27 cellular contexts compared by ENCODE assay signal in genomic region chr5:5798041-5798827, GRCh38.
"Had no signal": no experiment of that assay in that cellular context is flagged by ENCODE, and none has a peak within 500 bp of the region (broad histone marks: within the 10 kb centered on the region; RNA-seq: fewer than 3 reads in every experiment).

No MANE protein-coding gene starts in this region.

- H3K4me1 Mint-ChIP-seq: activated CD4-positive, alpha-beta T cell treated with anti-CD3 and anti-CD28 coated beads for 36 hours; activated CD4-positive, alpha-beta T cell treated with anti-CD3 and anti-CD28 coated beads, Interleukin-2, amount 10 ng/mL, durations not matched to agents 7 days and 5 days; activated naive CD4-positive, alpha-beta T cell treated with anti-CD3 and anti-CD28 coated beads, Interleukin-2, amount 50 U/mL, for 24 hours; central memory CD8-positive, alpha-beta T cell had no signal

- ATAC-seq: activated CD4-positive, alpha-beta T cell treated with anti-CD3 and anti-CD28 coated beads for 36 hours; activated CD4-positive, CD25-positive, alpha-beta regulatory T cell treated with anti-CD3 and anti-CD28 coated beads, Interleukin-2, amount 50 U/mL, for 24 hours; activated CD8-positive, alpha-beta T cell treated with anti-CD3 and anti-CD28 coated beads, Interleukin-2, amount 10 ng/mL, durations not matched to agents 7 days and 5 days; WTC11 had no signal

- H3K36me3 Mint-ChIP-seq: activated naive CD4-positive, alpha-beta T cell treated with anti-CD3 and anti-CD28 coated beads, Interleukin-2, amount 50 U/mL, for 24 hours; activated naive CD8-positive, alpha-beta T cell treated with anti-CD3 and anti-CD28 coated beads, Interleukin-2, amount 10 ng/mL, durations not matched to agents 7 days and 5 days; WTC11 had no signal

- H3K27ac Mint-ChIP-seq: activated CD4-positive, alpha-beta T cell treated with anti-CD3 and anti-CD28 coated beads for 36 hours; activated CD4-positive, alpha-beta T cell treated with anti-CD3 and anti-CD28 coated beads, Interleukin-2, amount 10 ng/mL, durations not matched to agents 7 days and 5 days; activated CD8-positive, alpha-beta T cell treated with anti-CD3 and anti-CD28 coated beads, Interleukin-2, amount 10 ng/mL, durations not matched to agents 7 days and 5 days; activated naive CD4-positive, alpha-beta T cell treated with anti-CD3 and anti-CD28 coated beads, Interleukin-2, amount 50 U/mL, for 24 hours; activated naive CD8-positive, alpha-beta T cell treated with anti-CD3 and anti-CD28 coated beads, Interleukin-2, amount 10 ng/mL, durations not matched to agents 7 days and 5 days; activated T-cell treated with anti-CD3 and anti-CD28 coated beads, Interleukin-2, amount 50 U/mL, for 24 hours; activated T-helper 2 cell treated with anti-CD3 and anti-CD28 coated beads, Interferon-gamma antibody, Interleukin-2, Interleukin-4, amounts not matched to agents 10 μg/mL and 5 μg/mL and 100 μg/mL, durations not matched to agents 14 hours and 24 hours and 36 hours; T-helper 1 cell treated with Interleukin-12 subunit alpha and Interleukin-12 subunit beta and Interleukin-4 antibody, amounts not matched to agents 30 μg/mL and 1 μg/mL, for 36 hours; T-helper 2 cell treated with Interferon-gamma antibody and Interleukin-4, amounts not matched to agents 5 μg/mL and 100 μg/mL, for 36 hours; WTC11 had no signal

- H3K27me3 Mint-ChIP-seq: activated CD4-positive, alpha-beta T cell treated with anti-CD3 and anti-CD28 coated beads for 36 hours; activated CD4-positive, alpha-beta T cell treated with anti-CD3 and anti-CD28 coated beads, Interleukin-2, amount 10 ng/mL, durations not matched to agents 7 days and 5 days; activated naive CD8-positive, alpha-beta T cell treated with anti-CD3 and anti-CD28 coated beads, Interleukin-2, amount 10 ng/mL, durations not matched to agents 7 days and 5 days; activated T-cell treated with anti-CD3 and anti-CD28 coated beads, Interleukin-2, amount 50 U/mL, for 24 hours had no signal

- H3K9me3 Mint-ChIP-seq: activated CD4-positive, alpha-beta T cell treated with anti-CD3 and anti-CD28 coated beads, Interleukin-2, amount 10 ng/mL, durations not matched to agents 7 days and 5 days; activated naive CD4-positive, alpha-beta T cell treated with anti-CD3 and anti-CD28 coated beads, Interleukin-2, amount 50 U/mL, for 24 hours; activated naive CD8-positive, alpha-beta T cell treated with anti-CD3 and anti-CD28 coated beads, Interleukin-2, amount 10 ng/mL, durations not matched to agents 7 days and 5 days; activated T-cell treated with anti-CD3 and anti-CD28 coated beads, Interleukin-2, amount 50 U/mL, for 24 hours; activated T-helper 2 cell treated with anti-CD3 and anti-CD28 coated beads, Interferon-gamma antibody, Interleukin-2, Interleukin-4, amounts not matched to agents 10 μg/mL and 5 μg/mL and 100 μg/mL, durations not matched to agents 14 hours and 24 hours and 36 hours; T-helper 1 cell treated with Interleukin-12 subunit alpha and Interleukin-12 subunit beta and Interleukin-4 antibody, amounts not matched to agents 30 μg/mL and 1 μg/mL, for 36 hours; T-helper 2 cell treated with Interferon-gamma antibody and Interleukin-4, amounts not matched to agents 5 μg/mL and 100 μg/mL, for 36 hours; WTC11 had no signal

- DNase-seq: activated CD4-positive, alpha-beta T cell treated with anti-CD3 and anti-CD28 coated beads for 36 hours; activated CD4-positive, alpha-beta T cell treated with anti-CD3 and anti-CD28 coated beads, Interleukin-2, amount 10 ng/mL, durations not matched to agents 7 days and 5 days; activated CD4-positive, alpha-beta T cell treated with anti-CD3 and anti-CD28 coated beads, Interleukin-2, amount 50 U/mL, for 48 hours; activated CD8-positive, alpha-beta T cell treated with anti-CD3 and anti-CD28 coated beads, Interleukin-2, amount 10 ng/mL, durations not matched to agents 7 days and 5 days; activated gamma-delta T cell; activated naive CD4-positive, alpha-beta T cell treated with Interleukin-2 at 50 U/mL for 16 hours; activated naive CD8-positive, alpha-beta T cell treated with anti-CD3 and anti-CD28 coated beads, Interleukin-2, amount 10 ng/mL, durations not matched to agents 7 days and 5 days; activated T-cell treated with anti-CD3 and anti-CD28 coated beads, Interleukin-2, amount 50 U/mL, for 24 hours; amygdala; NCI-H1092 treated with DMSO at 0.1 percent for 48 hours; NCI-H146; NCI-H187; NCI-H2029 treated with DMSO at 0.1 percent for 48 hours; NCI-H2107; NCI-H2171 treated with DMSO at 0.1 percent for 48 hours; NCI-H2227 treated with DMSO at 0.1 percent for 48 hours; NCI-H446; NCI-H510A treated with DMSO at 0.1 percent for 48 hours; OCI-M1; SHP77 had no signal

- H3K4me3 Mint-ChIP-seq: activated CD4-positive, alpha-beta T cell treated with anti-CD3 and anti-CD28 coated beads for 36 hours; activated CD4-positive, alpha-beta T cell treated with anti-CD3 and anti-CD28 coated beads, Interleukin-2, amount 10 ng/mL, durations not matched to agents 7 days and 5 days; activated CD8-positive, alpha-beta T cell treated with anti-CD3 and anti-CD28 coated beads, Interleukin-2, amount 10 ng/mL, durations not matched to agents 7 days and 5 days; activated naive CD4-positive, alpha-beta T cell treated with anti-CD3 and anti-CD28 coated beads, Interleukin-2, amount 50 U/mL, for 24 hours; activated naive CD8-positive, alpha-beta T cell treated with anti-CD3 and anti-CD28 coated beads, Interleukin-2, amount 10 ng/mL, durations not matched to agents 7 days and 5 days; activated T-cell treated with anti-CD3 and anti-CD28 coated beads, Interleukin-2, amount 50 U/mL, for 24 hours; central memory CD8-positive, alpha-beta T cell; T-helper 1 cell treated with Interleukin-12 subunit alpha and Interleukin-12 subunit beta and Interleukin-4 antibody, amounts not matched to agents 30 μg/mL and 1 μg/mL, for 36 hours; T-helper 2 cell treated with Interferon-gamma antibody and Interleukin-4, amounts not matched to agents 5 μg/mL and 100 μg/mL, for 36 hours; WTC11 had no signal
